22 cellular contexts compared by ENCODE assay signal in genomic region chr22:46159777-46160176, GRCh38.
"Had no signal": no experiment of that assay in that cellular context is flagged by ENCODE, and none has a peak within 500 bp of the region (broad histone marks: within the 10 kb centered on the region; RNA-seq: fewer than 3 reads in every experiment).

No MANE protein-coding gene starts in this region.

- H3K9me3 ChIP-seq: breast epithelium, heart right ventricle, left ventricle myocardium inferior, tibial nerve, vagina had no signal

- H3K9me3 Mint-ChIP-seq: activated T-helper 17 cell treated with anti-CD3 and anti-CD28 coated beads, Interleukin-2, amount 50 U/mL, for 72 hours; effector memory CD8-positive, alpha-beta T cell; natural killer cell treated with Interleukin-12 subunit alpha and Interleukin-12 subunit beta and Interleukin-15 and Interleukin-18, amount 100 ng/mL, for 72 hours had no signal

- H3K36me3 ChIP-seq: breast epithelium, vagina had no signal

- H3K4me3 Mint-ChIP-seq: activated T-helper 17 cell treated with anti-CD3 and anti-CD28 coated beads, Interleukin-2, amount 50 U/mL, for 72 hours; effector memory CD8-positive, alpha-beta T cell; natural killer cell treated with Interleukin-12 subunit alpha and Interleukin-12 subunit beta and Interleukin-15 and Interleukin-18, amount 100 ng/mL, for 72 hours had no signal

- H3K27me3 ChIP-seq: breast epithelium, heart right ventricle, tibial nerve, vagina had no signal

- H3K27ac ChIP-seq: breast epithelium, epithelial cell of prostate, heart right ventricle, left ventricle myocardium inferior, skin epidermis, tibial nerve, vagina had no signal

- H3K4me3 ChIP-seq: breast epithelium, heart right ventricle, left ventricle myocardium inferior, skin epidermis, tibial nerve, vagina had no signal

- DNase-seq: activated CD4-positive, CD25-positive, alpha-beta regulatory T cell treated with anti-CD3 and anti-CD28 coated beads, Interleukin-2, amount 50 U/mL, for 72 hours; activated naive CD4-positive, alpha-beta T cell treated with Interleukin-2 at 50 U/mL for 16 hours; anterior cingulate cortex; dermis blood vessel endothelial cell; effector memory CD8-positive, alpha-beta T cell; heart right ventricle; left ventricle myocardium inferior; mesenchymal stem cell; nucleus accumbens; stimulated activated CD4-positive, alpha-beta T cell treated with anti-CD3 and anti-CD28 coated beads, Interleukin-4, amount 100 ng/mL, for 24 hours; stimulated activated naive CD4-positive, alpha-beta T cell; substantia nigra; T-helper 9 cell had no signal

- H3K4me1 Mint-ChIP-seq: activated T-helper 17 cell treated with anti-CD3 and anti-CD28 coated beads, Interleukin-2, amount 50 U/mL, for 72 hours had no signal

- FAIRE-seq: frontal cortex, islet of Langerhans had no signal

- H3K4me1 ChIP-seq: breast epithelium, vagina had no signal

- ATAC-seq: activated T-helper 17 cell treated with anti-CD3 and anti-CD28 coated beads, Interleukin-2, amount 50 U/mL, for 72 hours; effector memory CD8-positive, alpha-beta T cell; heart right ventricle; natural killer cell treated with Interleukin-12 subunit alpha and Interleukin-12 subunit beta and Interleukin-15 and Interleukin-18, amount 100 ng/mL, for 72 hours had no signal

- H3K27ac Mint-ChIP-seq: activated T-helper 17 cell treated with anti-CD3 and anti-CD28 coated beads, Interleukin-2, amount 50 U/mL, for 72 hours; effector memory CD8-positive, alpha-beta T cell; natural killer cell treated with Interleukin-12 subunit alpha and Interleukin-12 subunit beta and Interleukin-15 and Interleukin-18, amount 100 ng/mL, for 72 hours had no signal

- H3K27me3 Mint-ChIP-seq: activated T-helper 17 cell treated with anti-CD3 and anti-CD28 coated beads, Interleukin-2, amount 50 U/mL, for 72 hours; effector memory CD8-positive, alpha-beta T cell; natural killer cell treated with Interleukin-12 subunit alpha and Interleukin-12 subunit beta and Interleukin-15 and Interleukin-18, amount 100 ng/mL, for 72 hours had no signal
